ENCODE assay signal across 8 cellular contexts in the genomic region with DNA sequence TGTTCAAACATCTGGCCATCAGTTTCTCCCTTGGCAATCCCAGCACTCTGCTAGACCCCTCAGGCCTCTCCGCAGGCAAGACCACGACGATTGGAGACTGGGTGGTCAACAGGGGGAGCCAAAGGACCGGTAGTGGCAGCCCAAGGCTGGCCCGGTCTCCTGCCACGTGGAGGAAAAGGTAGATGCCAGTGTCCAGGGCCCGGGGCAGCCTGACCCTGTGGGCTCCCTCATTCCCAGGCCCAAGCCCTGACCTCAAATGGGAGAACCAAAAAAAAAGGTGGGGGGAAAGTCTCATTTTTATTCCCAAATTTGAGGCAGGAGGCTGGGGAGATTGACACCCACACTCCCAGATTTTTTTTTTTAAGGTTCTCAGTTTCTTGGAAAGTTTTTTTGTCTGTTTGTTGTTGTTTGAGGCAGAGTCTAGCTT. TPM values are rescaled to one million over a fixed set of nuclear protein-coding genes. Genes with fewer than 3 reads are reported as not detected.
A peak's percentile ranks its signal among the peaks of the same experiment; 100 is the strongest.
DNase-seq lines count a peak whose midpoint lies in the region; ATAC-seq and TF ChIP-seq lines count a peak whose summit lies in the region.

No MANE protein-coding gene starts in this region.

- peaks cover 16% of the 10 kb centered on the region for H3K4me1 Mint-ChIP-seq in T-helper 17 cell

- peak; percentile 85 for ATAC-seq in T-helper 17 cell
- no peak for ATAC-seq in HG03378 (IDR thresholded peaks at IDR 0.05; ENCODE audit: unreplicated experiment)

- intact Hi-C loops in left ventricle myocardium inferior (cut with micrococcal nuclease) (loop anchor here (10.0 kb wide), 1 partner anchor 54 kb away; the partner anchor contains the start of gene S100A2), sigmoid colon (cut with DNase I) (loop anchor here (1.0 to 5.0 kb wide), 4 partner anchors 22 to 241 kb away; partner anchors contain the start of gene S100A14)

- no peaks in the 10 kb centered on the region for H3K27me3 Mint-ChIP-seq in T-helper 17 cell

- no peaks in the 10 kb centered on the region for H3K9me3 ChIP-seq in T-helper 17 cell (ENCODE audit: control insufficient read depth, low read length, poor library complexity, severe bottlenecking)
- H3K9me3 ChIP-seq in adipocyte (ENCODE audit: control insufficient read depth, low read length), result no peaks in the 10 kb centered on the region
- no peaks in the 10 kb centered on the region for H3K9me3 ChIP-seq in left ventricle myocardium inferior (replicated peaks)
- no peaks in the 10 kb centered on the region for H3K9me3 ChIP-seq in sigmoid colon

- H3K36me3 ChIP-seq in adipocyte (ENCODE audit: control insufficient read depth, insufficient read depth, low read length, severe bottlenecking), result no peaks in the 10 kb centered on the region
- no peaks in the 10 kb centered on the region for H3K36me3 ChIP-seq in left ventricle myocardium inferior
- H3K36me3 ChIP-seq in sigmoid colon, result no peaks in the 10 kb centered on the region

- peaks cover 24% of the 10 kb centered on the region for H3K4me1 ChIP-seq in adipocyte (ENCODE audit: control insufficient read depth, insufficient read depth, low read length)
- H3K4me1 ChIP-seq in left ventricle myocardium inferior, result peaks cover 35% of the 10 kb centered on the region
- peaks cover 0 to 31% (median 25%) of the 10 kb centered on the region in 4 donors for H3K4me1 ChIP-seq in sigmoid colon

- H3K4me3 ChIP-seq in adipocyte (ENCODE audit: low read length) (no peak overlapping the region), left ventricle myocardium inferior (no peak overlapping the region), sigmoid colon (no peak overlapping the region)

- 1% methylated on average over 7 of the region's 7 CpGs for WGBS in sigmoid colon, 2 donors

- H3K9ac ChIP-seq in adipocyte (ENCODE audit: low read length), result peak overlapping the region; percentile 41

- H3K27ac ChIP-seq in left ventricle myocardium inferior (replicated peaks) (no peak overlapping the region), sigmoid colon (peak overlapping the region in 2 of 4 donors; percentile 4 to 38)

- TF ChIP-seq CTCF in left ventricle myocardium inferior (IDR thresholded peaks at IDR 0.05; ENCODE audit: borderline replicate concordance), result peak; percentile 95
- peak; percentile 80 to 91 (median 88) for TF ChIP-seq CTCF in sigmoid colon (IDR thresholded peaks at IDR 0.05)

- H3K27me3 ChIP-seq in adipocyte (replicated peaks; ENCODE audit: control insufficient read depth, insufficient read depth, low read length) (no peaks in the 10 kb centered on the region), left ventricle myocardium inferior (ENCODE audit: low read depth) (no peaks in the 10 kb centered on the region), sigmoid colon (no peaks in the 10 kb centered on the region)

- H3K27ac Mint-ChIP-seq in T-helper 17 cell, result peak overlapping the region; percentile 84

- TF ChIP-seq POLR2A in sigmoid colon (IDR thresholded peaks at IDR 0.05), result no peak

- H3K4me3 Mint-ChIP-seq in T-helper 17 cell, result no peak overlapping the region

- DNase-seq in NCI-H1436 (lab: John Stamatoyannopoulos, UW) (peak; percentile 62), NCI-H1436 treated with DMSO at 0.1 percent for 48 hours (lab: John Stamatoyannopoulos, UW) (no peak), NCI-H1417 treated with DMSO at 0.1 percent for 48 hours (lab: John Stamatoyannopoulos, UW) (peak; percentile 22), T-helper 17 cell (peak; percentile 62 to 77 (median 69)), adipocyte (ENCODE audit: low read depth) (peak; percentile 94), left ventricle myocardium inferior (peak; percentile 81), sigmoid colon (peak; percentile 88)

- TF ChIP-seq EP300 in sigmoid colon (IDR thresholded peaks at IDR 0.05), result no peak

- H3K36me3 Mint-ChIP-seq in T-helper 17 cell (ENCODE audit: low read depth), result no peaks in the 10 kb centered on the region

RNA-seq across cellular contexts. Expression of gene S100A6, which starts 24.8 kb away (rescaled TPM):
- total RNA-seq in T-helper 17 cell (100 to 1,000 TPM; 303 to 331 TPM), left ventricle myocardium inferior (336 TPM), sigmoid colon (1,000 to 10,000 TPM in 1 of 4 donors, 100 to 1,000 TPM in 3; 445 to 1,159 (median 590) TPM)
- 1,000 to 10,000 TPM; 4,079 to 7,223 (median 4,178) TPM for polyA plus RNA-seq in sigmoid colon

RNA-seq across cellular contexts. Expression of gene S100A5, which starts 29.7 kb away (rescaled TPM):
- 1 to 10 TPM in 1 of 2 donors, not detected in 1; 1.1 TPM for total RNA-seq in T-helper 17 cell
- not detected for total RNA-seq in left ventricle myocardium inferior
- total RNA-seq in sigmoid colon, result not detected
- polyA plus RNA-seq in sigmoid colon, result not detected

RNA-seq across cellular contexts. Expression of gene S100A4, which starts 34.6 kb away (rescaled TPM):
- total RNA-seq in T-helper 17 cell (1,000 to 10,000 TPM in 1 of 2 donors, 100 to 1,000 TPM in 1; 935 to 1,018 TPM), left ventricle myocardium inferior (137 TPM), sigmoid colon (100 to 1,000 TPM; 189 to 486 (median 288) TPM)
- polyA plus RNA-seq in sigmoid colon, result 100 to 1,000 TPM; 304 to 499 (median 336) TPM

RNA-seq across cellular contexts. Expression of gene S100A3, which starts 38.1 kb away (rescaled TPM):
- total RNA-seq in T-helper 17 cell (not detected), left ventricle myocardium inferior (0.36 TPM), sigmoid colon (1 to 10 TPM; 1.1 to 4.3 (median 2.2) TPM)
- polyA plus RNA-seq in sigmoid colon, result 1 to 10 TPM; 1.4 to 3.9 (median 3.6) TPM

RNA-seq across cellular contexts. Expression of gene S100A7, which starts 50.5 kb away (rescaled TPM):
- total RNA-seq in T-helper 17 cell (not detected), left ventricle myocardium inferior (not detected), sigmoid colon (not detected)
- not detected for polyA plus RNA-seq in sigmoid colon
